In the genomic region with DNA sequence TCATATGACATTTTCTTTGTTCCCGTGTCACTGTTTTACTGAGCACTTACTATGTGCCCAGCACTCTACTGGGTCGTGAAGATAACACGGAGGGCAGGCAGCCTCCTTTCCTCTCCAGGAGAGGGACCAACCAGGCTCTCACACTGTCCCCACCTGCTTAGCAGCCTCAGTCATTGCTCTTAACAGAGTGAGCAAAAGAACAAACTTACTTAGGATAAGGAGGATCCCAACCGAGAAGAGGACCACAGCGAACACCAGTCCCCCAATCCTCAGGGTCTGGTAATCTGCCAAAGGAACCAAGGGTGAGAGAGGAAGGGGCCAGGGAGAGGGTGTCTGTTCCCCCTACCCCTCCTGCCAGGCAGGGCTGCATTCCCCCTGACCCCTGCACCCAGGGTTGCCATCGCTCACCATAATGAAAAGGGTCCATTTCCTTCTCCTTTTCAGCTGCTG, we compare ENCODE assay signal across 22 cellular contexts. TPM values are rescaled to one million over a fixed set of nuclear protein-coding genes. Genes with fewer than 3 reads are reported as not detected.
DNase-seq lines count a peak whose midpoint lies in the region; ATAC-seq and TF ChIP-seq lines count a peak whose summit lies in the region.
"Had no signal": no experiment of that assay in that cellular context is flagged by ENCODE, and none has a peak within 500 bp of the region (broad histone marks: within the 10 kb centered on the region; RNA-seq: fewer than 3 reads in every experiment).

No MANE protein-coding gene starts in this region.

- no peaks in the 10 kb centered on the region for H3K36me3 ChIP-seq in body of pancreas (replicated peaks in 1 of 2; ENCODE audit: insufficient read depth in 1 of 2, low read depth in 2 of 2)
- H3K36me3 ChIP-seq: brain microvascular endothelial cell had no signal

- no peak for ATAC-seq in body of pancreas

- peaks cover 15% of the 10 kb centered on the region for H3K4me1 ChIP-seq in body of pancreas
- H3K4me1 ChIP-seq: BE2C had no signal

- no peaks in the 10 kb centered on the region for H3K27me3 ChIP-seq in body of pancreas
- H3K27me3 ChIP-seq: BE2C had no signal

- H3K4me3 ChIP-seq in body of pancreas, result no peak overlapping the region

- peak overlapping the region; percentile 30 for H3K27ac ChIP-seq in temporal lobe (ENCODE audit: low read depth, low read length)
- H3K27ac ChIP-seq in body of pancreas, result no peak overlapping the region
- H3K27ac ChIP-seq: brain microvascular endothelial cell had no signal

- no peak for TF ChIP-seq POLR2A in body of pancreas (IDR thresholded peaks at IDR 0.05)

- 70 to 89% methylated on average over 6 of the region's 6 CpGs for WGBS in body of pancreas, 2 donors

- intact Hi-C loops in body of pancreas (cut with DNase I), result loop anchor here (5.0 kb wide), 1 partner anchor 106 kb away; no protein-coding TSS in a partner anchor

- no peak for TF ChIP-seq CTCF in body of pancreas (IDR thresholded peaks at IDR 0.05)

- no peaks in the 10 kb centered on the region for H3K9me3 ChIP-seq in body of pancreas
- H3K9me3 ChIP-seq: BE2C had no signal

- DNase-seq in activated CD4-positive, CD25-positive, alpha-beta regulatory T cell treated with anti-CD3 and anti-CD28 coated beads, Interleukin-2, amount 50 U/mL, for 72 hours, result peak; percentile 21
- DNase-seq in activated CD4-positive, CD25-positive, alpha-beta regulatory T cell (lab: John Stamatoyannopoulos, UW), result no peak
- DNase-seq in activated CD8-positive, alpha-beta memory T cell treated with anti-CD3 and anti-CD28 coated beads, Interleukin-2, amount 50 U/mL, for 48 hours, result peak; percentile 46
- peak; percentile 51 for DNase-seq in mesenteric fat pad (ENCODE audit: low spot score)
- no peak for DNase-seq in body of pancreas
- DNase-seq in SK-N-DZ (ENCODE audit: low spot score), result no peak
- DNase-seq in iPS-NIHi7 (ENCODE audit: extremely low spot score), result no peak
- DNase-seq: 8988T; activated CD4-positive, alpha-beta T cell treated with anti-CD3 and anti-CD28 coated beads, Interleukin-2, amount 50 U/mL, for 4 hours; BE2C; brain microvascular endothelial cell; cortex of kidney; GDM1; H7; NCI-H1092; NCI-H2029; NCI-H446; stimulated activated CD8-positive, alpha-beta memory T cell treated with anti-CD3 and anti-CD28 coated beads, Interleukin-4, amount 100 ng/mL, for 48 hours had no signal

RNA-seq across cellular contexts. Expression of gene FXYD2, which starts 17.1 kb away (rescaled TPM):
- total RNA-seq in mesenteric fat pad (3.2 TPM), temporal lobe (0.49 TPM), body of pancreas (100 to 1,000 TPM; 290 to 396 TPM)
- polyA plus RNA-seq in SK-N-DZ (2014; cell fraction: cytosol; rRNA removed), result not detected in 2 replicates
- polyA plus RNA-seq in SK-N-DZ (2014; cell fraction: nucleus; rRNA removed), result not detected in 2 replicates
- total RNA-seq: mammary epithelial cell, RPMI7951 had no signal

RNA-seq across cellular contexts. Expression of gene FXYD6, which starts 34.9 kb away (rescaled TPM):
- total RNA-seq in mesenteric fat pad (21.5 TPM), temporal lobe (149 TPM), body of pancreas (10 to 100 TPM; 16.8 to 23.9 TPM)
- polyA plus RNA-seq in SK-N-DZ (2014; cell fraction: cytosol; rRNA removed), result 123 and 162 TPM in 2 replicates
- polyA plus RNA-seq in SK-N-DZ (2014; cell fraction: nucleus; rRNA removed), result 106 and 158 TPM in 2 replicates
- total RNA-seq: HT-29 had no signal

RNA-seq across cellular contexts. Expression of gene DSCAML1, which starts 44.6 kb away (rescaled TPM):
- total RNA-seq in mesenteric fat pad (0.45 TPM), temporal lobe (9.1 TPM), body of pancreas (1 to 10 TPM in 1 of 2 donors, under 1 TPM in 1; 0.33 to 1.6 TPM)
- polyA plus RNA-seq in SK-N-DZ (2014; cell fraction: cytosol; rRNA removed), result 0.22 and 0.28 TPM in 2 replicates
- 0.02 and 0.04 TPM in 2 replicates for polyA plus RNA-seq in SK-N-DZ (2014; cell fraction: nucleus; rRNA removed)
- total RNA-seq: HT-29, mammary epithelial cell, RPMI7951 had no signal

Comparison
In these comparisons a context has a peak if more than half of its experiments do, and no peak if none do; other contexts are left out.
1. DNase-seq: peak in activated CD4-positive, CD25-positive, alpha-beta regulatory T cell treated with anti-CD3 and anti-CD28 coated beads, Interleukin-2, amount 50 U/mL, for 72 hours (single experiment), activated CD8-positive, alpha-beta memory T cell treated with anti-CD3 and anti-CD28 coated beads, Interleukin-2, amount 50 U/mL, for 48 hours (single experiment) and mesenteric fat pad (single experiment); none in activated CD4-positive, CD25-positive, alpha-beta regulatory T cell (0 of 4), body of pancreas (0 of 4), SK-N-DZ (single experiment) and iPS-NIHi7 (single experiment).
2. RNA of gene FXYD2, which starts 17.1 kb away (total RNA-seq): 290 to 396 TPM in body of pancreas; 3.2 TPM in mesenteric fat pad (single experiment) and 0.49 TPM in temporal lobe (single experiment); every median in the first group is over 10 times any median in the second.